9 cellular contexts compared by ENCODE assay signal in genomic region chr4:148044889-148045352, GRCh38.
DNase-seq lines count a peak whose midpoint lies in the region; ATAC-seq lines count a peak whose summit lies in the region.
"Had no signal": no experiment of that assay in that cellular context is flagged by ENCODE, and none has a peak within 500 bp of the region (broad histone marks: within the 10 kb centered on the region; RNA-seq: fewer than 3 reads in every experiment).

No MANE protein-coding gene starts in this region.

- intact Hi-C loops in Right ventricle myocardium inferior (cut with DNase I), result loop anchor here (10.0 kb wide), 1 partner anchor 160 kb away; no protein-coding TSS in a partner anchor
- intact Hi-C loops in cardiac septum (cut with DNase I), result no loop called here

- H3K27ac Mint-ChIP-seq in stimulated activated naive CD8-positive, alpha-beta T cell treated with anti-CD3 and anti-CD28 coated beads, Interleukin-15, amount 100 ng/mL, for 72 hours, result no peak overlapping the region

- H3K27me3 Mint-ChIP-seq in stimulated activated naive CD8-positive, alpha-beta T cell treated with anti-CD3 and anti-CD28 coated beads, Interleukin-15, amount 100 ng/mL, for 72 hours, result no peaks in the 10 kb centered on the region

- ATAC-seq in Right ventricle myocardium inferior, result peak; percentile 49
- ATAC-seq in HG03139 (IDR thresholded peaks at IDR 0.05; ENCODE audit: unreplicated experiment), result peak; percentile 92
- ATAC-seq in stimulated activated naive CD8-positive, alpha-beta T cell treated with anti-CD3 and anti-CD28 coated beads, Interleukin-15, amount 100 ng/mL, for 72 hours, result peak; percentile 85

- H3K9me3 Mint-ChIP-seq in stimulated activated naive CD8-positive, alpha-beta T cell treated with anti-CD3 and anti-CD28 coated beads, Interleukin-15, amount 100 ng/mL, for 72 hours, result no peaks in the 10 kb centered on the region
- H3K9me3 Mint-ChIP-seq: naive B cell had no signal

- H3K4me3 Mint-ChIP-seq in stimulated activated naive CD8-positive, alpha-beta T cell treated with anti-CD3 and anti-CD28 coated beads, Interleukin-15, amount 100 ng/mL, for 72 hours, result no peak overlapping the region

- DNase-seq in Right ventricle myocardium inferior (ENCODE audit: missing footprints), result no peak
- DNase-seq in cardiac septum (ENCODE audit: low spot score), result no peak
- peak; percentile 14 for DNase-seq in central memory CD4-positive, alpha-beta T cell
- DNase-seq in stimulated activated naive CD8-positive, alpha-beta T cell treated with anti-CD3 and anti-CD28 coated beads, Interleukin-15, amount 100 ng/mL, for 72 hours, result no peak
- no peak for DNase-seq in stimulated activated CD4-positive, alpha-beta T cell treated with anti-CD3 and anti-CD28 coated beads, Interleukin-1b, Interleukin-23, amount 100 ng/mL, for 48 hours
- DNase-seq in NCI-H187 treated with DMSO at 0.1 percent for 48 hours (lab: John Stamatoyannopoulos, UW), result no peak
- DNase-seq in GOT3 (lab: John Stamatoyannopoulos, UW), result no peak
- DNase-seq: naive B cell had no signal

- peaks cover 12% of the 10 kb centered on the region for H3K4me1 Mint-ChIP-seq in stimulated activated naive CD8-positive, alpha-beta T cell treated with anti-CD3 and anti-CD28 coated beads, Interleukin-15, amount 100 ng/mL, for 72 hours
